ENCODE assay signal across 8 cellular contexts in the genomic region with DNA sequence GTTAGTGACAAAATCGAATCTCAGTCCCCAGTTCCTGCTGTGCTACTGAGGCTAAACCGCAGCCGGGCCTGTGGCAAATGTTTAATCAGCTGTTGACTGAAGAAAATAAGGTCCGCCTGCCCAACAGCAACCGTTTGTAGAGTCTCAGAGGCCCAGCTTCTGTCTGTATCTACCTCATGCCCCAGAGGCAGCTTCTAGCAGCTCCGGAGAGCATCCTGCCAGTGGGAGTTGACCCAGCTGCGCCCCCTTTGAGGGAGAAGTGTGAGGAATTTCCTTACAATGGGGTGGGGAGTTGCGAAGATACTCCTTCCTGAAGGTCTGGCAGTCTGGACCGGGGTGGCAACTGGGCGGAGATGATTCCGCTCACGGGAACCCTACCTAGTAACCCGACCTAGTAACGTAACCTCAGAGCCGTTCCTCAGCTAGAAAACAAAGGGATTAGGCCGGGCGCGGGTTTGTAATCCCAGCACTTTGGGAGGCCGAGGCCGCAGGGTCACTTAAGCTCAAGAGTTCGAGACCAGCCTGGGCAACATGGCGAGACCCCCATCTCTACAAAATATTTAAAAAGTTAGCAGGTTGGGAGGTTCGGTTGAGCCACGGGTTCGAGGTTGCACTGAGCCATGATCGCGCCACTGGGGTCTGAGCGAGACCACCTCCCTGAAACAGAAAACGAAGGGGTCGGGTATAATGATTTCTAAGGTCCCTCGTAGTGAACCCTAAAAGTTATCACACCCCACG. TPM values are rescaled to one million over a fixed set of nuclear protein-coding genes. Genes with fewer than 3 reads are reported as not detected.
DNase-seq lines count a peak whose midpoint lies in the region; ATAC-seq and TF ChIP-seq lines count a peak whose summit lies in the region.

No MANE protein-coding gene starts in this region.

- H3K79me2 ChIP-seq in OCI-LY3 (ENCODE audit: low read length): peaks cover 79% of the 10 kb centered on the region

- H3K4me1 Mint-ChIP-seq in activated CD4-positive, alpha-beta T cell treated with anti-CD3 and anti-CD28 coated beads for 36 hours: peaks cover 58% of the 10 kb centered on the region
- H3K4me1 Mint-ChIP-seq in activated naive CD8-positive, alpha-beta T cell (ENCODE audit: low read depth): peaks cover 62% of the 10 kb centered on the region
- H3K4me1 Mint-ChIP-seq in osteocyte (ENCODE audit: unreplicated experiment): peaks cover 48% of the 10 kb centered on the region

- H3K4me3 Mint-ChIP-seq in activated CD4-positive, alpha-beta T cell treated with anti-CD3 and anti-CD28 coated beads for 36 hours: peak overlapping the region; percentile 70
- H3K4me3 Mint-ChIP-seq in activated naive CD8-positive, alpha-beta T cell: peak overlapping the region; percentile 82
- H3K4me3 Mint-ChIP-seq in osteocyte (ENCODE audit: unreplicated experiment): peak overlapping the region; percentile 70

- POLR2A ChIA-PET in activated CD4-positive, alpha-beta T cell treated with anti-CD3 and anti-CD28 coated beads for 36 hours (lab: Charles Lee): interaction anchor here (1.0 kb wide), 1 partner anchor 9 kb away, joined by 5 read pairs; no protein-coding TSS in a partner anchor

- H2AFZ ChIP-seq in OCI-LY3 (ENCODE audit: low read depth, low read length): no peak overlapping the region

- H3K9me3 ChIP-seq in HUES48 (ENCODE audit: control insufficient read depth, insufficient read depth, low read length) (no peaks in the 10 kb centered on the region), OCI-LY3 (ENCODE audit: insufficient read depth, low read length) (no peaks in the 10 kb centered on the region)

- peak overlapping the region; percentile 94 for H3K4me3 ChIP-seq in HUES48 (ENCODE audit: low read depth, low read length)
- peak overlapping the region; percentile 91 for H3K4me3 ChIP-seq in OCI-LY3 (ENCODE audit: low read length)

- DNase-seq in activated CD4-positive, alpha-beta T cell treated with anti-CD3 and anti-CD28 coated beads for 36 hours: peak; percentile 62
- DNase-seq in activated CD4-positive, alpha-beta T cell treated with anti-CD3 and anti-CD28 coated beads, Interleukin-2, amount 50 U/mL, for 4 hours: no peak
- DNase-seq in Right ventricle myocardium superior (no peak), osteocyte (ENCODE audit: extremely low spot score, unreplicated experiment) (no peak)

- H3K36me3 ChIP-seq in HUES48 (ENCODE audit: control insufficient read depth, insufficient read depth, low read length) (peaks cover 18% of the 10 kb centered on the region), OCI-LY3 (replicated peaks; ENCODE audit: low read depth, low read length) (peaks cover 20% of the 10 kb centered on the region)

- H4K20me1 ChIP-seq in OCI-LY3 (ENCODE audit: insufficient read depth, low read length): peaks cover 14% of the 10 kb centered on the region

- CTCF ChIA-PET in activated CD4-positive, alpha-beta T cell treated with anti-CD3 and anti-CD28 coated beads for 36 hours (lab: Charles Lee): interaction anchor here (0.6 to 1.7 kb wide), 8 partner anchors 9 to 183 kb away, joined by 3 to 7 read pairs (median 3); partner anchors contain the start of gene REPIN1

- H3K9me3 Mint-ChIP-seq in activated CD4-positive, alpha-beta T cell treated with anti-CD3 and anti-CD28 coated beads for 36 hours (ENCODE audit: low read depth): no peaks in the 10 kb centered on the region
- no peaks in the 10 kb centered on the region for H3K9me3 Mint-ChIP-seq in activated naive CD8-positive, alpha-beta T cell (ENCODE audit: low read depth)
- no peaks in the 10 kb centered on the region for H3K9me3 Mint-ChIP-seq in osteocyte (ENCODE audit: unreplicated experiment)

- H3K9ac ChIP-seq in HUES48 (ENCODE audit: low read depth, low read length): peak overlapping the region; percentile 79
- H3K9ac ChIP-seq in OCI-LY3 (ENCODE audit: low read length): peak overlapping the region; percentile 97

- no peak for ATAC-seq in activated CD4-positive, alpha-beta T cell treated with anti-CD3 and anti-CD28 coated beads for 36 hours
- ATAC-seq in Right ventricle myocardium superior (ENCODE audit: poor library complexity) (peak; percentile 27), HG02938 (IDR thresholded peaks at IDR 0.05; ENCODE audit: unreplicated experiment) (no peak)

- H3K27me3 ChIP-seq in HUES48 (ENCODE audit: control insufficient read depth, insufficient read depth, low read length): no peaks in the 10 kb centered on the region
- H3K27me3 ChIP-seq in OCI-LY3 (ENCODE audit: low read depth, low read length): no peaks in the 10 kb centered on the region

- peaks cover 56% of the 10 kb centered on the region for H3K4me1 ChIP-seq in HUES48 (ENCODE audit: control insufficient read depth, insufficient read depth, low read length)
- H3K4me1 ChIP-seq in OCI-LY3 (ENCODE audit: low read length): peaks cover 81% of the 10 kb centered on the region

- peak overlapping the region; percentile 58 for H3K27ac Mint-ChIP-seq in activated CD4-positive, alpha-beta T cell treated with anti-CD3 and anti-CD28 coated beads for 36 hours
- H3K27ac Mint-ChIP-seq in activated naive CD8-positive, alpha-beta T cell: peak overlapping the region; percentile 81
- H3K27ac Mint-ChIP-seq in osteocyte (ENCODE audit: unreplicated experiment): peak overlapping the region; percentile 93

- intact Hi-C loops in activated CD4-positive, alpha-beta T cell treated with anti-CD3 and anti-CD28 coated beads for 36 hours (cut with DNase I, micrococcal nuclease): loop anchor here (2.0 to 10.0 kb wide), 7 partner anchors 56 to 1131 kb away; partner anchors contain the start of genes ACTR3C (in 1 of the 2), ATP6V0E2 (in 1 of the 2), CDK5 (in 1 of the 2) and FASTK (in 1 of the 2)
- intact Hi-C loops in Right ventricle myocardium superior (cut with DNase I): no loop called here

- H3K4me2 ChIP-seq in OCI-LY3 (ENCODE audit: low read length): peak overlapping the region; percentile 88

- peak; percentile 32; the same call in 1 of the 2 replicates for TF ChIP-seq CTCF in OCI-LY3 (IDR thresholded peaks at IDR 0.05; ENCODE audit: low read depth, low read length)
- peak; percentile 38 for TF ChIP-seq CTCF in osteocyte (IDR thresholded peaks at IDR 0.05)

- peaks cover 10% of the 10 kb centered on the region for H3K36me3 Mint-ChIP-seq in activated CD4-positive, alpha-beta T cell treated with anti-CD3 and anti-CD28 coated beads for 36 hours (ENCODE audit: low read depth)
- H3K36me3 Mint-ChIP-seq in activated naive CD8-positive, alpha-beta T cell: no peaks in the 10 kb centered on the region
- H3K36me3 Mint-ChIP-seq in osteocyte (ENCODE audit: unreplicated experiment): peaks cover 10% of the 10 kb centered on the region

- H3K27ac ChIP-seq in HUES48 (ENCODE audit: low read depth, low read length) (peak overlapping the region; percentile 98), OCI-LY3 (ENCODE audit: low read length) (peak overlapping the region; percentile 93)

- H3K27me3 Mint-ChIP-seq in activated CD4-positive, alpha-beta T cell treated with anti-CD3 and anti-CD28 coated beads for 36 hours: no peaks in the 10 kb centered on the region
- H3K27me3 Mint-ChIP-seq in activated naive CD8-positive, alpha-beta T cell: no peaks in the 10 kb centered on the region
- H3K27me3 Mint-ChIP-seq in osteocyte (ENCODE audit: unreplicated experiment): no peaks in the 10 kb centered on the region

RNA-seq across cellular contexts. Expression of gene ZNF775, which starts 0.8 kb away (rescaled TPM):
- 1 to 10 TPM; 3.9 to 5.1 TPM for total RNA-seq in activated CD4-positive, alpha-beta T cell treated with anti-CD3 and anti-CD28 coated beads for 36 hours
- total RNA-seq in Right ventricle myocardium superior (3.6 TPM), osteocyte (5.9 and 8.0 TPM in 2 replicates)

RNA-seq across cellular contexts. Expression of gene REPIN1, which starts 9.7 kb away (rescaled TPM):
- 10 to 100 TPM; 48.2 to 55.6 TPM for total RNA-seq in activated CD4-positive, alpha-beta T cell treated with anti-CD3 and anti-CD28 coated beads for 36 hours
- 116 TPM for total RNA-seq in Right ventricle myocardium superior
- 66.3 and 72.9 TPM in 2 replicates for total RNA-seq in osteocyte

RNA-seq across cellular contexts. Expression of gene RARRES2, which starts 36.9 kb away (rescaled TPM):
- total RNA-seq in activated CD4-positive, alpha-beta T cell treated with anti-CD3 and anti-CD28 coated beads for 36 hours: not detected
- total RNA-seq in Right ventricle myocardium superior (24.0 TPM), osteocyte (not detected in 2 replicates)

RNA-seq across cellular contexts. Expression of gene ACTR3C, which starts 54.9 kb away (rescaled TPM):
- total RNA-seq in activated CD4-positive, alpha-beta T cell treated with anti-CD3 and anti-CD28 coated beads for 36 hours: 1 to 10 TPM; 3.2 to 4.7 TPM
- total RNA-seq in Right ventricle myocardium superior (2.9 TPM), osteocyte (not detected in 2 replicates)

RNA-seq across cellular contexts. Expression of gene LRRC61, which starts 55.1 kb away (rescaled TPM):
- 10 to 100 TPM; 13.0 to 17.4 TPM for total RNA-seq in activated CD4-positive, alpha-beta T cell treated with anti-CD3 and anti-CD28 coated beads for 36 hours
- total RNA-seq in Right ventricle myocardium superior (3.7 TPM), osteocyte (not detected in 2 replicates)

Comparison
In these comparisons a context has a peak if more than half of its experiments do, and no peak if none do; other contexts are left out.
1. RNA of gene RARRES2, which starts 36.9 kb away (total RNA-seq): 24.0 TPM in Right ventricle myocardium superior (single experiment); not detected in osteocyte and not detected in activated CD4-positive, alpha-beta T cell treated with anti-CD3 and anti-CD28 coated beads for 36 hours; every median in the first group is over 10 times any median in the second.
2. Peak in every context shown above with its lines, with median percentiles within 50 percentile points of each other: H3K27ac Mint-ChIP-seq and H3K4me3 Mint-ChIP-seq.